In the genomic region with DNA sequence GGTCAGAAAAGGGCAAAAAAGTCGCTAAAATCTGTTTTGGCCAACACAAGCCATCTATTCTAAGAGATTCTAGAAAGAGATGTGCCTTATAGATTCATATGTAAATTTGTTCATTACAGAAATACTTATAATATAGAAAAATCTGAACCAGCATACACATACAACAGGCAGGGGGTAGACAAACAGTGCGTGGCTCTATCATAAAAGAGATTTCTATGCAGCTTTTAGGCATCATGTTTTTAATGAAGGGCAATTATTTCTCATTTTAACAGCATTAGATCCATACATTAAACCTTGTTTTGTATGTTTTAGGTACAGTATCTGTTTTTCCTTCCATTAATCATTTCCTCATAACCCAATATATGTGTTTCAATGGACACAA, we compare ENCODE assay signal across 10 cellular contexts. TPM values are rescaled to one million over a fixed set of nuclear protein-coding genes. Genes with fewer than 3 reads are reported as not detected.
DNase-seq lines count a peak whose midpoint lies in the region; ATAC-seq and TF ChIP-seq lines count a peak whose summit lies in the region.
"Had no signal": no experiment of that assay in that cellular context is flagged by ENCODE, and none has a peak within 500 bp of the region (broad histone marks: within the 10 kb centered on the region; RNA-seq: fewer than 3 reads in every experiment).

No MANE protein-coding gene starts in this region.

- no peak for ATAC-seq in left cardiac atrium
- no peak for ATAC-seq in body of pancreas
- no peak for ATAC-seq in HG02610 (IDR thresholded peaks at IDR 0.05; ENCODE audit: unreplicated experiment)

- no peaks in the 10 kb centered on the region for H3K27me3 ChIP-seq in right atrium auricular region
- H3K27me3 ChIP-seq in body of pancreas, result no peaks in the 10 kb centered on the region
- H3K27me3 ChIP-seq in mucosa of stomach (ENCODE audit: control insufficient read depth, insufficient read depth, low read length), result no peaks in the 10 kb centered on the region
- H3K27me3 ChIP-seq in vagina, result no peaks in the 10 kb centered on the region

- intact Hi-C loops in left cardiac atrium (cut with DNase I), result no loop called here
- intact Hi-C loops in body of pancreas (cut with DNase I), result no loop called here
- intact Hi-C loops in vagina (cut with DNase I), result no loop called here

- H3K9ac ChIP-seq in mucosa of stomach (ENCODE audit: low read length), result peak overlapping the region; percentile 72

- TF ChIP-seq CTCF in right atrium auricular region (IDR thresholded peaks at IDR 0.05) (no peak), body of pancreas (IDR thresholded peaks at IDR 0.05) (no peak), vagina (IDR thresholded peaks at IDR 0.05) (no peak)

- no peak for DNase-seq in right atrium auricular region (ENCODE audit: low spot score)
- no peak for DNase-seq in left cardiac atrium
- no peak for DNase-seq in body of pancreas
- no peak for DNase-seq in vagina (ENCODE audit: extremely low spot score in 2 of 2)
- no peak for DNase-seq in NCI-H1436 (lab: John Stamatoyannopoulos, UW)
- DNase-seq in islet precursor cell, result no peak

- H3K4me1 ChIP-seq in right atrium auricular region, result peaks cover 0 to 18% of the 10 kb centered on the region in 2 donors
- peaks cover 11% of the 10 kb centered on the region for H3K4me1 ChIP-seq in body of pancreas
- H3K4me1 ChIP-seq in mucosa of stomach (ENCODE audit: control insufficient read depth, insufficient read depth, low read length), result peaks cover 11% of the 10 kb centered on the region
- peaks cover 28% of the 10 kb centered on the region for H3K4me1 ChIP-seq in vagina

- H3K4me3 ChIP-seq in right atrium auricular region, result peak overlapping the region; percentile 46 to 55
- peak overlapping the region in 1 of 2 donors; percentile 38 for H3K4me3 ChIP-seq in body of pancreas
- H3K4me3 ChIP-seq in mucosa of stomach (ENCODE audit: low read length), result peak overlapping the region; percentile 80
- H3K4me3 ChIP-seq in vagina, result peak overlapping the region; percentile 49 to 51

- H3K27ac ChIP-seq in right atrium auricular region, result peak overlapping the region; percentile 63 to 86
- peak overlapping the region in 3 of 4 donors; percentile 69 to 82 (median 82) for H3K27ac ChIP-seq in body of pancreas
- peak overlapping the region; percentile 86 for H3K27ac ChIP-seq in vagina

- WGBS in body of pancreas, 2 donors, result 40 to 61% methylated on average over 2 of the region's 2 CpGs

- TF ChIP-seq POLR2A in body of pancreas (IDR thresholded peaks at IDR 0.05), result no peak
- TF ChIP-seq POLR2A in vagina (IDR thresholded peaks at IDR 0.05), result no peak

- H3K9me3 ChIP-seq in right atrium auricular region (no peaks in the 10 kb centered on the region), body of pancreas (no peaks in the 10 kb centered on the region), mucosa of stomach (ENCODE audit: control insufficient read depth, low read length) (no peaks in the 10 kb centered on the region), vagina (no peaks in the 10 kb centered on the region)

- H3K36me3 ChIP-seq in right atrium auricular region, result no peaks in the 10 kb centered on the region
- H3K36me3 ChIP-seq in body of pancreas (replicated peaks in 1 of 2; ENCODE audit: insufficient read depth in 1 of 2, low read depth in 2 of 2), result no peaks in the 10 kb centered on the region
- no peaks in the 10 kb centered on the region for H3K36me3 ChIP-seq in mucosa of stomach (ENCODE audit: control insufficient read depth, insufficient read depth, low read length)
- H3K36me3 ChIP-seq in vagina, result peaks cover 0 to 6% of the 10 kb centered on the region in 2 donors

RNA-seq across cellular contexts. Expression of a gene that starts 0.7 kb away (rescaled TPM):
- total RNA-seq in right atrium auricular region (1 to 10 TPM; 5.6 to 8.7 TPM), left cardiac atrium (10 to 100 TPM in 1 of 2 donors, 1 to 10 TPM in 1; 8.9 to 13.3 TPM), body of pancreas (10 to 100 TPM in 1 of 2 donors, 1 to 10 TPM in 1; 4.0 to 15.8 TPM), vagina (13.0 TPM)

RNA-seq across cellular contexts. Expression of a gene that starts 16.8 kb away (rescaled TPM):
- total RNA-seq in right atrium auricular region (10 to 100 TPM in 1 of 2 donors, 1 to 10 TPM in 1; 7.6 to 13.9 TPM), left cardiac atrium (10 to 100 TPM; 16.1 to 19.1 TPM), body of pancreas (10 to 100 TPM in 1 of 2 donors, 1 to 10 TPM in 1; 6.2 to 16.5 TPM), vagina (18.4 TPM)

RNA-seq across cellular contexts. Expression of a gene that starts 38.9 kb away (rescaled TPM):
- total RNA-seq in right atrium auricular region, result 1 to 10 TPM; 3.6 to 6.6 TPM
- 10 to 100 TPM in 1 of 2 donors, 1 to 10 TPM in 1; 5.7 to 12.4 TPM for total RNA-seq in left cardiac atrium
- 10 to 100 TPM in 1 of 2 donors, 1 to 10 TPM in 1; 9.2 to 11.4 TPM for total RNA-seq in body of pancreas
- 16.7 TPM for total RNA-seq in vagina

RNA-seq across cellular contexts. Expression of a gene that starts 58.1 kb away (rescaled TPM):
- total RNA-seq in right atrium auricular region, result 1 to 10 TPM; 2.6 to 4.4 TPM
- 1 to 10 TPM; 6.1 to 9.8 TPM for total RNA-seq in left cardiac atrium
- 1 to 10 TPM; 3.1 to 5.3 TPM for total RNA-seq in body of pancreas
- total RNA-seq in vagina, result 6.1 TPM

RNA-seq across cellular contexts. Expression of a gene that starts 59.1 kb away (rescaled TPM):
- not detected for total RNA-seq in right atrium auricular region
- not detected for total RNA-seq in left cardiac atrium
- not detected for total RNA-seq in body of pancreas
- total RNA-seq in vagina, result not detected
- total RNA-seq: NCI-H460, occipital lobe had no signal
